Comparison of ENCODE assay signal across 7 cellular contexts in genomic region chr10:97043563-97043855, GRCh38.
"Had no signal": no experiment of that assay in that cellular context is flagged by ENCODE, and none has a peak within 500 bp of the region (broad histone marks: within the 10 kb centered on the region; RNA-seq: fewer than 3 reads in every experiment).

No MANE protein-coding gene starts in this region.

- H3K9me3 Mint-ChIP-seq: HFFc6 had no signal

- DNase-seq: GM23248, GOT3, HFFc6 had no signal

- ATAC-seq: HCT116, HepG2 had no signal

- H3K27ac ChIP-seq: GM23248, HL-60 had no signal

- H3K4me3 Mint-ChIP-seq: HFFc6 had no signal

- H3K27ac Mint-ChIP-seq: HFFc6 had no signal

- H3K4me3 ChIP-seq: GM23248, HAP-1 had no signal

- H3K9me3 ChIP-seq: HAP-1 had no signal

- H3K4me1 ChIP-seq: HAP-1 had no signal

- H3K36me3 ChIP-seq: HAP-1 had no signal
